Comparison of ENCODE assay signal across 8 cellular contexts in the genomic region with DNA sequence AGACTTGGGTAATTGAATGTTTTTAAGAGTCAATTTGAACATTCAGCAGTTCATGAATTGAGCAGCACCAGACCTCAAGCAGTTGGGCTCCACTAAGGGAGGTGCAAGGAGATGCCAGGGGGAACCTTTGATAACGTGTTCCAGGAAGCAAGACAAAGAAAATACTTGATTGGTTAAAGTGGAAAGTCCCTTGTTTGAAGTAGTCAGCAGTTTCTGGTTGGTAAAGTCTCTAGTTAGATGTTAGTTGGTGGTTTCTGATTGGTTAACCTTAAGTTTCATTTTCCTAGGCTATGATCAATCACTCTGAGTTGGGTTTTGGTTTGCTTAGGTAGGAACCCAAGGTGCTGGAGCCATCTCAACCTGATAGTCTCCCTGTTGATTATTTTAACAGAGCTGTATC. TPM values are rescaled to one million over a fixed set of nuclear protein-coding genes. Genes with fewer than 3 reads are reported as not detected.
DNase-seq lines count a peak whose midpoint lies in the region; ATAC-seq and TF ChIP-seq lines count a peak whose summit lies in the region.

No MANE protein-coding gene starts in this region.

- H3K4me3 ChIP-seq in breast epithelium = no peak overlapping the region

- no peak for TF ChIP-seq POLR2A in breast epithelium (IDR thresholded peaks at IDR 0.05)

- no peaks in the 10 kb centered on the region for H3K4me1 ChIP-seq in breast epithelium

- H3K36me3 ChIP-seq in breast epithelium = no peaks in the 10 kb centered on the region

- no peaks in the 10 kb centered on the region for H3K27me3 ChIP-seq in breast epithelium

- no peak overlapping the region for H3K27ac ChIP-seq in breast epithelium

- ATAC-seq in GM19025 (IDR thresholded peaks at IDR 0.05; ENCODE audit: low read depth, unreplicated experiment) = peak; percentile 56
- peak; percentile 44 for ATAC-seq in HG03460 (IDR thresholded peaks at IDR 0.05; ENCODE audit: unreplicated experiment)
- no peak for ATAC-seq in omental fat pad (ENCODE audit: low FRiP score)

- no peaks in the 10 kb centered on the region for H3K9me3 ChIP-seq in breast epithelium

- peak; percentile 24 for DNase-seq in activated effector memory CD4-positive, alpha-beta T cell treated with Interleukin-2 at 50 U/mL for 16 hours
- peak; percentile 60 for DNase-seq in stimulated activated CD4-positive, alpha-beta T cell treated with anti-CD3 and anti-CD28 coated beads, Interleukin-4, amount 100 ng/mL, for 24 hours
- DNase-seq in omental fat pad (ENCODE audit: low spot score) (no peak), NCI-H1417 treated with DMSO at 0.1 percent for 48 hours (lab: John Stamatoyannopoulos, UW) (no peak), breast epithelium (ENCODE audit: low spot score in 2 of 2) (no peak), GOT3 (lab: John Stamatoyannopoulos, UW) (no peak)

- intact Hi-C loops in breast epithelium (cut with DNase I; ENCODE audit: low total_unique reads) = no loop called here

- TF ChIP-seq CTCF in omental fat pad (IDR thresholded peaks at IDR 0.05) (no peak), breast epithelium (IDR thresholded peaks at IDR 0.05) (no peak)

RNA-seq across cellular contexts. Expression of gene HERC6, which starts 4.0 kb away (rescaled TPM):
- total RNA-seq in omental fat pad (10 to 100 TPM in 2 of 4 donors, 1 to 10 TPM in 2; 3.1 to 21.6 (median 8.7) TPM), breast epithelium (10 to 100 TPM in 1 of 3 donors, 1 to 10 TPM in 2; 2.6 to 19.0 (median 5.2) TPM)

Comparison
In these comparisons a context has a peak if more than half of its experiments do, and no peak if none do; other contexts are left out.
1. DNase-seq: peak in activated effector memory CD4-positive, alpha-beta T cell treated with Interleukin-2 at 50 U/mL for 16 hours (single experiment) and stimulated activated CD4-positive, alpha-beta T cell treated with anti-CD3 and anti-CD28 coated beads, Interleukin-4, amount 100 ng/mL, for 24 hours (single experiment); none in omental fat pad (single experiment), NCI-H1417 treated with DMSO at 0.1 percent for 48 hours (single experiment), breast epithelium (0 of 2) and GOT3 (single experiment).